ENCODE assay signal across 8 cellular contexts in genomic region chr7:139232377-139232717, GRCh38. TPM values are rescaled to one million over a fixed set of nuclear protein-coding genes. Genes with fewer than 3 reads are reported as not detected.
DNase-seq lines count a peak whose midpoint lies in the region; TF ChIP-seq lines count a peak whose summit lies in the region.

No MANE protein-coding gene starts in this region.

- H3K4me1 Mint-ChIP-seq in activated naive CD4-positive, alpha-beta T cell treated with anti-CD3 and anti-CD28 coated beads for 36 hours (ENCODE audit: low read depth): peaks cover 24% of the 10 kb centered on the region
- peaks cover 37% of the 10 kb centered on the region for H3K4me1 Mint-ChIP-seq in activated T-helper 1 cell treated with anti-CD3 and anti-CD28 coated beads, Interleukin-12 subunit alpha, Interleukin-12 subunit beta, Interleukin-2, Interleukin-4 antibody, amounts not matched to agents 30 ng/mL and 10 ng/mL and 1 ng/mL, durations not matched to agents 14 hours and 24 hours and 36 hours (ENCODE audit: low read depth)

- TF ChIP-seq CTCF in GM13977 (IDR thresholded peaks at IDR 0.05; ENCODE audit: extremely low read depth, insufficient read depth, missing control alignments): no peak

- peaks cover 5% of the 10 kb centered on the region for H3K36me3 Mint-ChIP-seq in activated naive CD4-positive, alpha-beta T cell treated with anti-CD3 and anti-CD28 coated beads for 36 hours (ENCODE audit: low read depth)
- peaks cover 4% of the 10 kb centered on the region for H3K36me3 Mint-ChIP-seq in activated T-helper 1 cell treated with anti-CD3 and anti-CD28 coated beads, Interleukin-12 subunit alpha, Interleukin-12 subunit beta, Interleukin-2, Interleukin-4 antibody, amounts not matched to agents 30 ng/mL and 10 ng/mL and 1 ng/mL, durations not matched to agents 14 hours and 24 hours and 36 hours (ENCODE audit: low read depth)

- H3K4me1 ChIP-seq in iPS-18a (ENCODE audit: control insufficient read depth, low read depth, low read length) (no peaks in the 10 kb centered on the region), subcutaneous abdominal adipose tissue (ENCODE audit: control insufficient read depth in 5 of 5, insufficient read depth in 5 of 5, low read length in 5 of 5) (peaks cover 3 to 24% (median 21%) of the 10 kb centered on the region in 5 donors)

- CTCF ChIA-PET in activated naive CD4-positive, alpha-beta T cell treated with anti-CD3 and anti-CD28 coated beads for 36 hours (lab: Charles Lee): interaction anchor here (1.0 to 1.7 kb wide), 2 partner anchors 10 to 137 kb away, joined by 3 to 5 read pairs; no protein-coding TSS in a partner anchor

- H3K4me3 ChIP-seq in iPS-18a (ENCODE audit: low read length): peak overlapping the region; percentile 96
- H3K4me3 ChIP-seq in subcutaneous abdominal adipose tissue (ENCODE audit: low read depth in 1 of 5, low read length in 5 of 5): peak overlapping the region; percentile 78 to 100 (median 98)

- no peak for DNase-seq in activated naive CD4-positive, alpha-beta T cell treated with anti-CD3 and anti-CD28 coated beads for 36 hours
- no peak for DNase-seq in activated naive CD4-positive, alpha-beta T cell treated with Interleukin-2 at 50 U/mL for 16 hours
- DNase-seq in activated T-helper 1 cell treated with anti-CD3 and anti-CD28 coated beads, Interleukin-12 subunit alpha, Interleukin-12 subunit beta, Interleukin-2, Interleukin-4 antibody, amounts not matched to agents 30 ng/mL and 10 ng/mL and 1 ng/mL, durations not matched to agents 14 hours and 24 hours and 36 hours (ENCODE audit: low spot score): no peak
- DNase-seq in GM13977 (ENCODE audit: low spot score): no peak
- no peak for DNase-seq in activated CD4-positive, CD25-positive, alpha-beta regulatory T cell (lab: John Stamatoyannopoulos, UW)
- no peak for DNase-seq in cerebellum (ENCODE audit: low spot score)

- intact Hi-C loops in activated naive CD4-positive, alpha-beta T cell treated with anti-CD3 and anti-CD28 coated beads for 36 hours (cut with micrococcal nuclease): loop anchor here (2.0 to 5.0 kb wide), 4 partner anchors 128 to 935 kb away; no protein-coding TSS in a partner anchor
- intact Hi-C loops in activated T-helper 1 cell treated with anti-CD3 and anti-CD28 coated beads, Interleukin-12 subunit alpha, Interleukin-12 subunit beta, Interleukin-2, Interleukin-4 antibody, amounts not matched to agents 30 ng/mL and 10 ng/mL and 1 ng/mL, durations not matched to agents 14 hours and 24 hours and 36 hours (cut with micrococcal nuclease): no loop called here

- in situ Hi-C loops in GM13977 (cut with MboI; ENCODE audit: low pct_unique_long_range_greater_than_20kb, low sequenced_read_pairs, unreplicated experiment): no loop called here

- H3K9me3 Mint-ChIP-seq in activated naive CD4-positive, alpha-beta T cell treated with anti-CD3 and anti-CD28 coated beads for 36 hours: no peaks in the 10 kb centered on the region
- H3K9me3 Mint-ChIP-seq in activated T-helper 1 cell treated with anti-CD3 and anti-CD28 coated beads, Interleukin-12 subunit alpha, Interleukin-12 subunit beta, Interleukin-2, Interleukin-4 antibody, amounts not matched to agents 30 ng/mL and 10 ng/mL and 1 ng/mL, durations not matched to agents 14 hours and 24 hours and 36 hours: no peaks in the 10 kb centered on the region

- peaks cover 1% of the 10 kb centered on the region for H3K36me3 ChIP-seq in iPS-18a (ENCODE audit: control insufficient read depth, low read depth, low read length)
- peaks cover under 1 to 3% (median 1%) of the 10 kb centered on the region in 5 donors for H3K36me3 ChIP-seq in subcutaneous abdominal adipose tissue (ENCODE audit: control insufficient read depth in 5 of 5, insufficient read depth in 5 of 5, low read length in 5 of 5)

- H3K9ac ChIP-seq in iPS-18a (ENCODE audit: low read length) (peak overlapping the region; percentile 26), subcutaneous abdominal adipose tissue (ENCODE audit: low read length in 5 of 5) (peak overlapping the region in 4 of 5 donors; percentile 77 to 98 (median 86))

- H3K4me3 Mint-ChIP-seq in activated naive CD4-positive, alpha-beta T cell treated with anti-CD3 and anti-CD28 coated beads for 36 hours: peak overlapping the region; percentile 90
- H3K4me3 Mint-ChIP-seq in activated T-helper 1 cell treated with anti-CD3 and anti-CD28 coated beads, Interleukin-12 subunit alpha, Interleukin-12 subunit beta, Interleukin-2, Interleukin-4 antibody, amounts not matched to agents 30 ng/mL and 10 ng/mL and 1 ng/mL, durations not matched to agents 14 hours and 24 hours and 36 hours: peak overlapping the region; percentile 92

- H3K9me3 ChIP-seq in iPS-18a (ENCODE audit: control insufficient read depth, low read depth, low read length): no peaks in the 10 kb centered on the region
- H3K9me3 ChIP-seq in subcutaneous abdominal adipose tissue (ENCODE audit: control insufficient read depth in 5 of 5, low read length in 5 of 5): no peaks in the 10 kb centered on the region

- H3K27ac Mint-ChIP-seq in activated naive CD4-positive, alpha-beta T cell treated with anti-CD3 and anti-CD28 coated beads for 36 hours: no peak overlapping the region
- peak overlapping the region; percentile 44 for H3K27ac Mint-ChIP-seq in activated T-helper 1 cell treated with anti-CD3 and anti-CD28 coated beads, Interleukin-12 subunit alpha, Interleukin-12 subunit beta, Interleukin-2, Interleukin-4 antibody, amounts not matched to agents 30 ng/mL and 10 ng/mL and 1 ng/mL, durations not matched to agents 14 hours and 24 hours and 36 hours

- no peaks in the 10 kb centered on the region for H3K27me3 Mint-ChIP-seq in activated naive CD4-positive, alpha-beta T cell treated with anti-CD3 and anti-CD28 coated beads for 36 hours (ENCODE audit: low read depth)
- H3K27me3 Mint-ChIP-seq in activated T-helper 1 cell treated with anti-CD3 and anti-CD28 coated beads, Interleukin-12 subunit alpha, Interleukin-12 subunit beta, Interleukin-2, Interleukin-4 antibody, amounts not matched to agents 30 ng/mL and 10 ng/mL and 1 ng/mL, durations not matched to agents 14 hours and 24 hours and 36 hours (ENCODE audit: insufficient read depth): peaks cover 27% of the 10 kb centered on the region

- no peaks in the 10 kb centered on the region for H3K27me3 ChIP-seq in iPS-18a (ENCODE audit: control insufficient read depth, insufficient read depth, low read length)
- H3K27me3 ChIP-seq in subcutaneous abdominal adipose tissue (ENCODE audit: control insufficient read depth in 5 of 5, insufficient read depth in 4 of 5, low read length in 5 of 5): no peaks in the 10 kb centered on the region

- H3K27ac ChIP-seq in iPS-18a (ENCODE audit: low read length) (no peak overlapping the region), subcutaneous abdominal adipose tissue (ENCODE audit: low read depth, low read length) (peak overlapping the region; percentile 49)

RNA-seq across cellular contexts. Expression of gene UBN2, which starts 1.3 kb away (rescaled TPM):
- total RNA-seq in activated naive CD4-positive, alpha-beta T cell treated with anti-CD3 and anti-CD28 coated beads for 36 hours: 10 to 100 TPM in 1 of 2 experiments, 1 to 10 TPM in 1; 9.7 to 10.6 TPM
- total RNA-seq in activated T-helper 1 cell treated with anti-CD3 and anti-CD28 coated beads, Interleukin-12 subunit alpha, Interleukin-12 subunit beta, Interleukin-2, Interleukin-4 antibody, amounts not matched to agents 30 ng/mL and 10 ng/mL and 1 ng/mL, durations not matched to agents 14 hours and 24 hours and 36 hours: 14.7 and 15.6 TPM in 2 replicates
- total RNA-seq in cerebellum: 31.9 TPM
